Comparison of ENCODE assay signal across 10 cellular contexts in the genomic region with DNA sequence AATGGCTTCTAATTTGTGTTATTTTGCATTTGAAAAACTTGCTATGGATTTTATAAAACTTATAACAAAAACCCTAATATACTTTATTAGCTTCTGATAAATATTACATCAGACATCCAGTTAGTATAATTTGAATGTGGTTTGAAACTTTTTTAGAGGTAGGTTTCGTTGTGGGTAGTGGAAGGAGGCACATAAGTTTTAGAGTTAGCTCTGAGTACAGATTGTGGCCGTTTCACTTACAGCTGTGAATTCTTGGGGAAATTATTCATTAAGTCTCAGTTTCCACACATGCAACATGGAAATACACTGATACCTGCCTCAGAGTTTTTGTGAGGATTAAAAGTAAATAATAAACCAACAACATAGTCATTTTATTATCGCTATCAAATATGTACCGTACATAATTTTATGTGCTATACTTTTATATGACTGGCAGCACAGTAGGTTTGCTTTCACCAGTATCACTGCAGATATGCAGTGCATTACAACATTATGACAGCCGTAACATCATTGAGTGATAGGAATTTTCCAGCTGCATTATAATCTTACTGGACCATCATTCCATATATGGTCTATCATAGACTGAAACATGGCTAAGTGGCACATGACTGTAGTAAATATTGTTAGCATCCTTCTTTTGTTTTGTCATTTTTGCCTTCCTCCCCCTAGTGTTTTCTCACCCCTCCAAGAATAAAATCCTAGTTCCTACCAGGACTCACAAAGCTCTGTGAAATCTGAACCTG.
DNase-seq lines count a peak whose midpoint lies in the region; ATAC-seq and TF ChIP-seq lines count a peak whose summit lies in the region.
"Had no signal": no experiment of that assay in that cellular context is flagged by ENCODE, and none has a peak within 500 bp of the region (broad histone marks: within the 10 kb centered on the region; RNA-seq: fewer than 3 reads in every experiment).

No MANE protein-coding gene starts in this region.

- H3K9me3 Mint-ChIP-seq in activated CD8-positive, alpha-beta T cell treated with anti-CD3 and anti-CD28 coated beads for 36 hours = no peaks in the 10 kb centered on the region

- H3K36me3 Mint-ChIP-seq in activated CD8-positive, alpha-beta T cell treated with anti-CD3 and anti-CD28 coated beads for 36 hours (ENCODE audit: low read depth) = peaks cover 16% of the 10 kb centered on the region

- no peaks in the 10 kb centered on the region for H3K27me3 Mint-ChIP-seq in activated CD8-positive, alpha-beta T cell treated with anti-CD3 and anti-CD28 coated beads for 36 hours

- H3K27ac ChIP-seq in BLaER1 treated with 17β-estradiol and CSF1 and Interleukin-3, amounts not matched to agents 10 nM and 100 nM = peak overlapping the region in 9 of 11 experiments; percentile 53 to 82 (median 72); a peak in 17 of 22 replicates
- H3K27ac ChIP-seq: C4-2B had no signal

- no peaks in the 10 kb centered on the region for H3K27me3 ChIP-seq in BLaER1 treated with 17β-estradiol and CSF1 and Interleukin-3, amounts not matched to agents 10 nM and 100 nM
- H3K27me3 ChIP-seq: esophagus squamous epithelium had no signal

- peak overlapping the region in 10 of 11 experiments; percentile 54 to 94 (median 81); a peak in 19 of 22 replicates for H3K4me2 ChIP-seq in BLaER1 treated with 17β-estradiol and CSF1 and Interleukin-3, amounts not matched to agents 10 nM and 100 nM

- TF ChIP-seq CTCF in activated CD8-positive, alpha-beta T cell treated with anti-CD3 and anti-CD28 coated beads for 36 hours (IDR thresholded peaks at IDR 0.05) = no peak

- CTCF ChIA-PET in activated CD8-positive, alpha-beta T cell treated with anti-CD3 and anti-CD28 coated beads for 36 hours (lab: Charles Lee) = interaction anchor here (0.5 to 3.7 kb wide), 9 partner anchors 9 to 285 kb away, joined by 3 to 24 read pairs (median 3); no protein-coding TSS in a partner anchor

- H3K4me1 Mint-ChIP-seq in activated CD8-positive, alpha-beta T cell treated with anti-CD3 and anti-CD28 coated beads for 36 hours (ENCODE audit: low read depth) = peaks cover 64% of the 10 kb centered on the region

- DNase-seq in activated CD8-positive, alpha-beta T cell treated with anti-CD3 and anti-CD28 coated beads for 36 hours = no peak
- DNase-seq in NCI-H1048 (lab: John Stamatoyannopoulos, UW) = no peak
- no peak for DNase-seq in NCI-H2081 treated with DMSO at 0.1 percent for 48 hours (lab: John Stamatoyannopoulos, UW)
- no peak for DNase-seq in NCI-H1092 treated with DMSO at 0.1 percent for 48 hours (lab: John Stamatoyannopoulos, UW)
- DNase-seq: esophagus squamous epithelium had no signal

- peaks cover 16 to 92% (median 70%) of the 10 kb centered on the region in 10 experiments for H3K4me1 ChIP-seq in BLaER1 treated with 17β-estradiol and CSF1 and Interleukin-3, amounts not matched to agents 10 nM and 100 nM

- POLR2A ChIA-PET in activated CD8-positive, alpha-beta T cell treated with anti-CD3 and anti-CD28 coated beads for 36 hours (lab: Charles Lee) = interaction anchor here (0.9 to 3.7 kb wide), 5 partner anchors 13 to 26 kb away, joined by 3 to 18 read pairs (median 4); no protein-coding TSS in a partner anchor

- peaks cover 12 to 77% (median 65%) of the 10 kb centered on the region in 11 experiments; a peak in 21 of 22 replicates for H3K36me3 ChIP-seq in BLaER1 treated with 17β-estradiol and CSF1 and Interleukin-3, amounts not matched to agents 10 nM and 100 nM

- intact Hi-C loops in activated CD8-positive, alpha-beta T cell treated with anti-CD3 and anti-CD28 coated beads for 36 hours (cut with micrococcal nuclease) = no loop called here

- peak overlapping the region; percentile 80 for H3K27ac Mint-ChIP-seq in activated CD8-positive, alpha-beta T cell treated with anti-CD3 and anti-CD28 coated beads for 36 hours

- peaks cover 0 to 22% (median 13%) of the 10 kb centered on the region in 11 experiments; a peak in 20 of 22 replicates for H3K9me3 ChIP-seq in BLaER1 treated with 17β-estradiol and CSF1 and Interleukin-3, amounts not matched to agents 10 nM and 100 nM (replicated peaks in 1 of 11)
- H3K9me3 ChIP-seq: esophagus squamous epithelium had no signal

- H3K4me3 Mint-ChIP-seq in activated CD8-positive, alpha-beta T cell treated with anti-CD3 and anti-CD28 coated beads for 36 hours = no peak overlapping the region

- peaks cover 0 to 82% (median 21%) of the 10 kb centered on the region in 11 experiments; a peak in 10 of 22 replicates for H4K20me1 ChIP-seq in BLaER1 treated with 17β-estradiol and CSF1 and Interleukin-3, amounts not matched to agents 10 nM and 100 nM

- peak overlapping the region in 7 of 10 experiments; percentile 39 to 71 (median 56); a peak in 14 of 20 replicates for H3K4me3 ChIP-seq in BLaER1 treated with 17β-estradiol and CSF1 and Interleukin-3, amounts not matched to agents 10 nM and 100 nM
- H3K4me3 ChIP-seq: esophagus squamous epithelium had no signal

- H3K9ac ChIP-seq in BLaER1 treated with 17β-estradiol and CSF1 and Interleukin-3, amounts not matched to agents 10 nM and 100 nM = peak overlapping the region in 8 of 11 experiments; percentile 51 to 78 (median 69); a peak in 13 of 22 replicates

- ATAC-seq in GM19043 (IDR thresholded peaks at IDR 0.05; ENCODE audit: low read depth, unreplicated experiment) (peak; percentile 57), HG02981 (IDR thresholded peaks at IDR 0.05; ENCODE audit: unreplicated experiment) (peak; percentile 79), HG02970 (IDR thresholded peaks at IDR 0.05; ENCODE audit: low FRiP score, unreplicated experiment) (no peak)
- peak; percentile 35 for ATAC-seq in activated CD8-positive, alpha-beta T cell treated with anti-CD3 and anti-CD28 coated beads for 36 hours
